In genomic region chr17:81890447-81891302, GRCh38 we compare ENCODE assay signal across 8 cellular contexts. TPM values are rescaled to one million over a fixed set of nuclear protein-coding genes. Genes with fewer than 3 reads are reported as not detected.
DNase-seq lines count a peak whose midpoint lies in the region; ATAC-seq lines count a peak whose summit lies in the region.

No MANE protein-coding gene starts in this region.

- H3K36me3 Mint-ChIP-seq in stimulated activated naive CD8-positive, alpha-beta T cell treated with anti-CD3 and anti-CD28 coated beads, Interleukin-15, Interleukin-2, amounts not matched to agents 100 ng/mL and 50 ng/mL, for 24 hours (ENCODE audit: low read depth), result peaks cover 51% of the 10 kb centered on the region

- no peaks in the 10 kb centered on the region for H3K9me3 ChIP-seq in iPS-18c (ENCODE audit: control insufficient read depth, insufficient read depth, low read length)

- H3K9me3 Mint-ChIP-seq in stimulated activated naive CD8-positive, alpha-beta T cell treated with anti-CD3 and anti-CD28 coated beads, Interleukin-15, Interleukin-2, amounts not matched to agents 100 ng/mL and 50 ng/mL, for 24 hours, result no peaks in the 10 kb centered on the region

- peaks cover 33% of the 10 kb centered on the region for H3K4me1 Mint-ChIP-seq in stimulated activated naive CD8-positive, alpha-beta T cell treated with anti-CD3 and anti-CD28 coated beads, Interleukin-15, Interleukin-2, amounts not matched to agents 100 ng/mL and 50 ng/mL, for 24 hours (ENCODE audit: low read depth)

- ATAC-seq in GM18858 (IDR thresholded peaks at IDR 0.05; ENCODE audit: unreplicated experiment) (peak; percentile 11), HG03159 (IDR thresholded peaks at IDR 0.05; ENCODE audit: unreplicated experiment) (peak; percentile 11)

- H3K4me3 Mint-ChIP-seq in stimulated activated naive CD8-positive, alpha-beta T cell treated with anti-CD3 and anti-CD28 coated beads, Interleukin-15, Interleukin-2, amounts not matched to agents 100 ng/mL and 50 ng/mL, for 24 hours, result peak overlapping the region; percentile 90

- peak overlapping the region; percentile 93 for H3K27ac Mint-ChIP-seq in stimulated activated naive CD8-positive, alpha-beta T cell treated with anti-CD3 and anti-CD28 coated beads, Interleukin-15, Interleukin-2, amounts not matched to agents 100 ng/mL and 50 ng/mL, for 24 hours

- H3K4me3 ChIP-seq in iPS-18c (ENCODE audit: insufficient read depth, low read depth, low read length), result peak overlapping the region; percentile 83

- peak; percentile 43 to 49 for DNase-seq in activated T-cell treated with anti-CD3 and anti-CD28 coated beads, Interleukin-2, amount 50 U/mL, for 48 hours
- DNase-seq in mucosa of gallbladder (ENCODE audit: low spot score) (no peak), superior temporal gyrus (ENCODE audit: extremely low spot score) (no peak), GDM1 (lab: John Stamatoyannopoulos, UW) (no peak)

- H3K27me3 Mint-ChIP-seq in stimulated activated naive CD8-positive, alpha-beta T cell treated with anti-CD3 and anti-CD28 coated beads, Interleukin-15, Interleukin-2, amounts not matched to agents 100 ng/mL and 50 ng/mL, for 24 hours, result no peaks in the 10 kb centered on the region

RNA-seq across cellular contexts. Expression of gene ALYREF, which starts 0.7 kb away (rescaled TPM):
- 48.1 TPM for total RNA-seq in mucosa of gallbladder

RNA-seq across cellular contexts. Expression of gene ANAPC11, which starts 0.8 kb away (rescaled TPM):
- total RNA-seq in mucosa of gallbladder, result 124 TPM

RNA-seq across cellular contexts. Expression of gene NPB, which starts 11.4 kb away (rescaled TPM):
- 0.55 TPM for total RNA-seq in mucosa of gallbladder

RNA-seq across cellular contexts. Expression of gene ARHGDIA, which starts 19.5 kb away (rescaled TPM):
- total RNA-seq in mucosa of gallbladder, result 340 TPM

RNA-seq across cellular contexts. Expression of gene PCYT2, which starts 20.5 kb away (rescaled TPM):
- 66.0 TPM for total RNA-seq in mucosa of gallbladder

Comparison
In these comparisons a context has a peak if more than half of its experiments do, and no peak if none do; other contexts are left out.
1. DNase-seq: peak in activated T-cell treated with anti-CD3 and anti-CD28 coated beads, Interleukin-2, amount 50 U/mL, for 48 hours (2 of 2); none in mucosa of gallbladder (single experiment), superior temporal gyrus (single experiment) and GDM1 (single experiment).